Comparison of ENCODE assay signal across 17 cellular contexts in genomic region chr11:65370659-65371049, GRCh38. TPM values are rescaled to one million over a fixed set of nuclear protein-coding genes. Genes with fewer than 3 reads are reported as not detected.
DNase-seq lines count a peak whose midpoint lies in the region; ATAC-seq and TF ChIP-seq lines count a peak whose summit lies in the region.
"Had no signal": no experiment of that assay in that cellular context is flagged by ENCODE, and none has a peak within 500 bp of the region (broad histone marks: within the 10 kb centered on the region; RNA-seq: fewer than 3 reads in every experiment).

No MANE protein-coding gene starts in this region.

- no peaks in the 10 kb centered on the region for H3K27me3 Mint-ChIP-seq in T-helper 17 cell
- H3K27me3 Mint-ChIP-seq: central memory CD8-positive, alpha-beta T cell; naive B cell had no signal

- no peak for ATAC-seq in right cardiac atrium
- ATAC-seq in gastrocnemius medialis, result no peak
- no peak for ATAC-seq in T-helper 17 cell
- ATAC-seq: activated naive CD4-positive, alpha-beta T cell treated with anti-CD3 and anti-CD28 coated beads, Interleukin-2, amount 50 U/mL, for 72 hours had no signal

- 68% methylated on average over 6 of the region's 6 CpGs for WGBS in right cardiac atrium

- peak overlapping the region; percentile 58 for H3K4me2 ChIP-seq in BLaER1

- H3K4me3 ChIP-seq in BLaER1 (no peak overlapping the region), SJCRH30 (no peak overlapping the region), right cardiac atrium (ENCODE audit: low read length) (no peak overlapping the region), gastrocnemius medialis (no peak overlapping the region)

- no peak overlapping the region for H3K9ac ChIP-seq in BLaER1

- H3K36me3 ChIP-seq in BLaER1, result no peaks in the 10 kb centered on the region
- H3K36me3 ChIP-seq in SJCRH30, result no peaks in the 10 kb centered on the region
- no peaks in the 10 kb centered on the region for H3K36me3 ChIP-seq in gastrocnemius medialis
- H3K36me3 ChIP-seq: BE2C had no signal

- TF ChIP-seq POLR2A in gastrocnemius medialis (IDR thresholded peaks at IDR 0.05), result no peak

- no peak overlapping the region for H3K27ac Mint-ChIP-seq in T-helper 17 cell

- no peaks in the 10 kb centered on the region for H3K9me3 ChIP-seq in BLaER1
- H3K9me3 ChIP-seq in SJCRH30 (replicated peaks), result no peaks in the 10 kb centered on the region
- H3K9me3 ChIP-seq in right cardiac atrium (ENCODE audit: control insufficient read depth, low read length), result no peaks in the 10 kb centered on the region
- no peaks in the 10 kb centered on the region for H3K9me3 ChIP-seq in gastrocnemius medialis
- H3K9me3 ChIP-seq in T-helper 17 cell (ENCODE audit: control insufficient read depth, low read length, poor library complexity, severe bottlenecking), result no peaks in the 10 kb centered on the region
- H3K9me3 ChIP-seq: BE2C had no signal

- in situ Hi-C loops in gastrocnemius medialis (cut with MboI; ENCODE audit: low sequenced_read_pairs in 4 of 4), result loop anchor here in 1 of 4 donors (5.0 kb wide), 1 partner anchor 142 kb away; no protein-coding TSS in a partner anchor
- in situ Hi-C loops in ACHN (cut with HindIII; ENCODE audit: low pct_ligation_motif_present, low pct_unique_long_range_greater_than_20kb, low sequenced_read_pairs), result no loop called here

- H3K4me1 ChIP-seq in BLaER1 (peaks cover 32% of the 10 kb centered on the region), SJCRH30 (peaks cover 3% of the 10 kb centered on the region; the same call in 1 of the 2 replicates), right cardiac atrium (ENCODE audit: control insufficient read depth, insufficient read depth, low read length) (peaks cover 2% of the 10 kb centered on the region), gastrocnemius medialis (peaks cover 57 to 60% of the 10 kb centered on the region in 2 donors)

- no peak overlapping the region for H3K4me3 Mint-ChIP-seq in T-helper 17 cell
- H3K4me3 Mint-ChIP-seq: central memory CD8-positive, alpha-beta T cell; naive B cell had no signal

- no peak for TF ChIP-seq CTCF in gastrocnemius medialis (IDR thresholded peaks at IDR 0.05 in 4 of 5, conservative IDR thresholded peaks at IDR 0.05 in 1 of 5)

- H3K27me3 ChIP-seq in BLaER1 (no peaks in the 10 kb centered on the region), SJCRH30 (no peaks in the 10 kb centered on the region), right cardiac atrium (ENCODE audit: control insufficient read depth, insufficient read depth) (no peaks in the 10 kb centered on the region), gastrocnemius medialis (no peaks in the 10 kb centered on the region)
- H3K27me3 ChIP-seq: BE2C had no signal

- H3K27ac ChIP-seq in BLaER1 (no peak overlapping the region), SJCRH30 (0 out of 2 replicates have a peak overlapping the region, but pooled peaks have one; percentile 12), right cardiac atrium (ENCODE audit: low read length) (peak overlapping the region; percentile 97), gastrocnemius medialis (peak overlapping the region; percentile 88 to 94 (median 91))

- no peaks in the 10 kb centered on the region for H4K20me1 ChIP-seq in BLaER1

- DNase-seq in SJCRH30 (no peak), right cardiac atrium (peak in 1 of 3 donors; percentile 40), gastrocnemius medialis (no peak), hepatic stellate cell (ENCODE audit: low spot score) (no peak), ACHN (no peak), T-helper 17 cell (no peak), NCI-H2029 (lab: John Stamatoyannopoulos, UW) (no peak)
- DNase-seq: activated CD4-positive, alpha-beta T cell treated with anti-CD3 and anti-CD28 coated beads for 4 hours; activated T-cell treated with anti-CD3 and anti-CD28 coated beads for 4 hours; BE2C; DMS53; naive B cell; stimulated activated CD4-positive, alpha-beta T cell treated with anti-CD3 and anti-CD28 coated beads, Interleukin-1b, Interleukin-23, amount 100 ng/mL, for 48 hours had no signal

- H3K4me1 Mint-ChIP-seq in T-helper 17 cell, result no peaks in the 10 kb centered on the region
- H3K4me1 Mint-ChIP-seq: central memory CD8-positive, alpha-beta T cell had no signal

- no peaks in the 10 kb centered on the region for H3K36me3 Mint-ChIP-seq in T-helper 17 cell (ENCODE audit: low read depth)
- H3K36me3 Mint-ChIP-seq: activated naive CD4-positive, alpha-beta T cell treated with anti-CD3 and anti-CD28 coated beads, Interleukin-2, amount 50 U/mL, for 72 hours; naive B cell had no signal

- intact Hi-C loops in right cardiac atrium (cut with DNase I), result no loop called here
- intact Hi-C loops in gastrocnemius medialis (cut with DNase I; ENCODE audit: low total_unique reads), result no loop called here

RNA-seq across cellular contexts. Expression of gene SLC25A45, which starts 11.8 kb away (rescaled TPM):
- total RNA-seq in SJCRH30 (2014; rRNA removed; shearing (Covaris generic)), result 1.1 and 1.3 TPM in 2 replicates
- total RNA-seq in right cardiac atrium (1 to 10 TPM; 6.1 to 7.7 (median 7.4) TPM), gastrocnemius medialis (10 to 100 TPM in 1 of 4 donors, 1 to 10 TPM in 3; 2.6 to 12.4 (median 5.6) TPM), T-helper 17 cell (10 to 100 TPM; 57.7 to 61.6 TPM)
- polyA plus RNA-seq in right cardiac atrium, result 5.5 TPM

RNA-seq across cellular contexts. Expression of gene FRMD8, which starts 15.8 kb away (rescaled TPM):
- total RNA-seq in SJCRH30 (2014; rRNA removed; shearing (Covaris generic)), result 21.0 and 22.2 TPM in 2 replicates
- 10 to 100 TPM; 12.2 to 16.1 (median 12.9) TPM for total RNA-seq in right cardiac atrium
- polyA plus RNA-seq in right cardiac atrium, result 9.3 TPM
- 10 to 100 TPM; 11.5 to 51.7 (median 20.1) TPM for total RNA-seq in gastrocnemius medialis
- total RNA-seq in T-helper 17 cell, result 10 to 100 TPM; 29.2 to 37.5 TPM

RNA-seq across cellular contexts. Expression of gene TIGD3, which starts 16.1 kb away (rescaled TPM):
- total RNA-seq in SJCRH30 (2014; rRNA removed; shearing (Covaris generic)), result 0.53 and 0.71 TPM in 2 replicates
- total RNA-seq in right cardiac atrium, result under 1 TPM in 3 of 4 donors, not detected in 1; 0.14 to 0.23 (median 0.15) TPM
- polyA plus RNA-seq in right cardiac atrium, result 0.20 TPM
- under 1 TPM; 0.16 to 0.71 (median 0.48) TPM for total RNA-seq in gastrocnemius medialis
- total RNA-seq in T-helper 17 cell, result under 1 TPM; 0.21 to 0.45 TPM
- total RNA-seq: ureter had no signal

RNA-seq across cellular contexts. Expression of gene DPF2, which starts 37.0 kb away (rescaled TPM):
- total RNA-seq in SJCRH30 (2014; rRNA removed; shearing (Covaris generic)), result 33.0 and 38.0 TPM in 2 replicates
- total RNA-seq in right cardiac atrium, result 10 to 100 TPM; 51.9 to 61.6 (median 59.7) TPM
- polyA plus RNA-seq in right cardiac atrium, result 33.2 TPM
- total RNA-seq in gastrocnemius medialis, result 10 to 100 TPM; 22.4 to 46.4 (median 36.1) TPM
- 10 to 100 TPM; 49.1 to 62.6 TPM for total RNA-seq in T-helper 17 cell

RNA-seq across cellular contexts. Expression of gene NEAT1, which starts 51.9 kb away (rescaled TPM):
- 6.2 and 12.8 TPM in 2 replicates for total RNA-seq in SJCRH30 (2014; rRNA removed; shearing (Covaris generic))
- 100 to 1,000 TPM; 346 to 441 (median 427) TPM for total RNA-seq in right cardiac atrium
- 441 TPM for polyA plus RNA-seq in right cardiac atrium
- total RNA-seq in gastrocnemius medialis, result 100 to 1,000 TPM in 1 of 4 donors, 10 to 100 TPM in 3; 24.1 to 472 (median 32.8) TPM
- total RNA-seq in T-helper 17 cell, result 100 to 1,000 TPM; 554 to 555 TPM

Comparison
In these comparisons a context has a peak if more than half of its experiments do, and no peak if none do; other contexts are left out.
1. RNA of gene SLC25A45, which starts 11.8 kb away (total RNA-seq): 57.7 to 61.6 TPM in T-helper 17 cell; 6.1 to 7.7 TPM in right cardiac atrium, 2.6 to 12.4 TPM in gastrocnemius medialis and 1.1 to 1.3 TPM in SJCRH30; every median in the first group is over 4 times any median in the second.